1 cellular context compared by ENCODE assay signal in the genomic region with DNA sequence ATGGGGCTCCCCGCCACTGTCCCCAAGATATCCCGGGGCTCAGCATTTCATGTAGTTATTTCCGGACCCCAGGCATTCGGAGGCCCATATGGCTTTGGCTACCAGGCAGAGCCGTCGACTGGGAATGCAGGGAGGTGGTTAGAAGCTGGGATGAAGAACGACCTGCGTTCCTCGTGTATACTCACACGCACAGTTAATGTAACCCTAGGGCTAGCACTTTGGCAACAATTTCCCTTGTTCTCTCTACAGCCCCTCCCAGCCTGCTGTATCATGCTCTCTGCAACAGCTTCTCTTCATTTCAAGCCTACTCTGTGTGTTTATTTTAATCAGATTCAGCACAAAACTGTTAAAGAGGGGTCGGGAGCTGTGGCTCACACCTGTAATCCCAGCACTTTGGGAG.
TF ChIP-seq lines count a peak whose summit lies in the region.

No MANE protein-coding gene starts in this region.

TF ChIP-seq in GM23338, 12 proteins besides CTCF, POLR2A, EP300 and RAD21 (continued from another document):
- TF ChIP-seq, protein P1, sequence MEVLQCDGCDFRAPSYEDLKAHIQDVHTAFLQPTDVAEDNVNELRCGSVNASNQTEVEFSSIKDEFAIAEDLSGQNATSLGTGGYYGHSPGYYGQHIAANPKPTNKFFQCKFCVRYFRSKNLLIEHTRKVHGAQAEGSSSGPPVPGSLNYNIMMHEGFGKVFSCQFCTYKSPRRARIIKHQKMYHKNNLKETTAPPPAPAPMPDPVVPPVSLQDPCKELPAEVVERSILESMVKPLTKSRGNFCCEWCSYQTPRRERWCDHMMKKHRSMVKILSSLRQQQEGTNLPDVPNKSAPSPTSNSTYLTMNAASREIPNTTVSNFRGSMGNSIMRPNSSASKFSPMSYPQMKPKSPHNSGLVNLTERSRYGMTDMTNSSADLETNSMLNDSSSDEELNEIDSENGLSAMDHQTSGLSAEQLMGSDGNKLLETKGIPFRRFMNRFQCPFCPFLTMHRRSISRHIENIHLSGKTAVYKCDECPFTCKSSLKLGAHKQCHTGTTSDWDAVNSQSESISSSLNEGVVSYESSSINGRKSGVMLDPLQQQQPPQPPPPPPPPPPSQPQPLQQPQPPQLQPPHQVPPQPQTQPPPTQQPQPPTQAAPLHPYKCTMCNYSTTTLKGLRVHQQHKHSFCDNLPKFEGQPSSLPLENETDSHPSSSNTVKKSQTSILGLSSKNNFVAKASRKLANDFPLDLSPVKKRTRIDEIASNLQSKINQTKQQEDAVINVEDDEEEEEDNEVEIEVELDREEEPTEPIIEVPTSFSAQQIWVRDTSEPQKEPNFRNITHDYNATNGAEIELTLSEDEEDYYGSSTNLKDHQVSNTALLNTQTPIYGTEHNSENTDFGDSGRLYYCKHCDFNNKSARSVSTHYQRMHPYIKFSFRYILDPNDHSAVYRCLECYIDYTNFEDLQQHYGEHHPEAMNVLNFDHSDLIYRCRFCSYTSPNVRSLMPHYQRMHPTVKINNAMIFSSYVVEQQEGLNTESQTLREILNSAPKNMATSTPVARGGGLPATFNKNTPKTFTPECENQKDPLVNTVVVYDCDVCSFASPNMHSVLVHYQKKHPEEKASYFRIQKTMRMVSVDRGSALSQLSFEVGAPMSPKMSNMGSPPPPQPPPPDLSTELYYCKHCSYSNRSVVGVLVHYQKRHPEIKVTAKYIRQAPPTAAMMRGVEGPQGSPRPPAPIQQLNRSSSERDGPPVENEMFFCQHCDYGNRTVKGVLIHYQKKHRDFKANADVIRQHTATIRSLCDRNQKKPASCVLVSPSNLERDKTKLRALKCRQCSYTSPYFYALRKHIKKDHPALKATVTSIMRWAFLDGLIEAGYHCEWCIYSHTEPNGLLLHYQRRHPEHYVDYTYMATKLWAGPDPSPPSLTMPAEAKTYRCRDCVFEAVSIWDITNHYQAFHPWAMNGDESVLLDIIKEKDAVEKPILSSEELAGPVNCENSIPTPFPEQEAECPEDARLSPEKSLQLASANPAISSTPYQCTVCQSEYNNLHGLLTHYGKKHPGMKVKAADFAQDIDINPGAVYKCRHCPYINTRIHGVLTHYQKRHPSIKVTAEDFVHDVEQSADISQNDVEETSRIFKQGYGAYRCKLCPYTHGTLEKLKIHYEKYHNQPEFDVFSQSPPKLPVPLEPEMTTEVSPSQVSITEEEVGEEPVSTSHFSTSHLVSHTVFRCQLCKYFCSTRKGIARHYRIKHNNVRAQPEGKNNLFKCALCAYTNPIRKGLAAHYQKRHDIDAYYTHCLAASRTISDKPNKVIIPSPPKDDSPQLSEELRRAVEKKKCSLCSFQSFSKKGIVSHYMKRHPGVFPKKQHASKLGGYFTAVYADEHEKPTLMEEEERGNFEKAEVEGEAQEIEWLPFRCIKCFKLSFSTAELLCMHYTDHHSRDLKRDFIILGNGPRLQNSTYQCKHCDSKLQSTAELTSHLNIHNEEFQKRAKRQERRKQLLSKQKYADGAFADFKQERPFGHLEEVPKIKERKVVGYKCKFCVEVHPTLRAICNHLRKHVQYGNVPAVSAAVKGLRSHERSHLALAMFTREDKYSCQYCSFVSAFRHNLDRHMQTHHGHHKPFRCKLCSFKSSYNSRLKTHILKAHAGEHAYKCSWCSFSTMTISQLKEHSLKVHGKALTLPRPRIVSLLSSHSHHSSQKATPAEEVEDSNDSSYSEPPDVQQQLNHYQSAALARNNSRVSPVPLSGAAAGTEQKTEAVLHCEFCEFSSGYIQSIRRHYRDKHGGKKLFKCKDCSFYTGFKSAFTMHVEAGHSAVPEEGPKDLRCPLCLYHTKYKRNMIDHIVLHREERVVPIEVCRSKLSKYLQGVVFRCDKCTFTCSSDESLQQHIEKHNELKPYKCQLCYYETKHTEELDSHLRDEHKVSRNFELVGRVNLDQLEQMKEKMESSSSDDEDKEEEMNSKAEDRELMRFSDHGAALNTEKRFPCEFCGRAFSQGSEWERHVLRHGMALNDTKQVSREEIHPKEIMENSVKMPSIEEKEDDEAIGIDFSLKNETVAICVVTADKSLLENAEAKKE (CRISPR knock-in tag; IDR thresholded peaks at IDR 0.05), result no peak
- TF ChIP-seq ZNF114 (CRISPR knock-in tag; IDR thresholded peaks at IDR 0.05), result no peak
- TF ChIP-seq EZH2 (IDR thresholded peaks at IDR 0.05; ENCODE audit: low read depth, unreplicated experiment), result no peak
- TF ChIP-seq JUNB (IDR thresholded peaks at IDR 0.05; ENCODE audit: unreplicated experiment), result no peak
- TF ChIP-seq, protein P2, sequence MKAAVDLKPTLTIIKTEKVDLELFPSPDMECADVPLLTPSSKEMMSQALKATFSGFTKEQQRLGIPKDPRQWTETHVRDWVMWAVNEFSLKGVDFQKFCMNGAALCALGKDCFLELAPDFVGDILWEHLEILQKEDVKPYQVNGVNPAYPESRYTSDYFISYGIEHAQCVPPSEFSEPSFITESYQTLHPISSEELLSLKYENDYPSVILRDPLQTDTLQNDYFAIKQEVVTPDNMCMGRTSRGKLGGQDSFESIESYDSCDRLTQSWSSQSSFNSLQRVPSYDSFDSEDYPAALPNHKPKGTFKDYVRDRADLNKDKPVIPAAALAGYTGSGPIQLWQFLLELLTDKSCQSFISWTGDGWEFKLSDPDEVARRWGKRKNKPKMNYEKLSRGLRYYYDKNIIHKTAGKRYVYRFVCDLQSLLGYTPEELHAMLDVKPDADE (IDR thresholded peaks at IDR 0.05), result no peak
